In the genomic region with DNA sequence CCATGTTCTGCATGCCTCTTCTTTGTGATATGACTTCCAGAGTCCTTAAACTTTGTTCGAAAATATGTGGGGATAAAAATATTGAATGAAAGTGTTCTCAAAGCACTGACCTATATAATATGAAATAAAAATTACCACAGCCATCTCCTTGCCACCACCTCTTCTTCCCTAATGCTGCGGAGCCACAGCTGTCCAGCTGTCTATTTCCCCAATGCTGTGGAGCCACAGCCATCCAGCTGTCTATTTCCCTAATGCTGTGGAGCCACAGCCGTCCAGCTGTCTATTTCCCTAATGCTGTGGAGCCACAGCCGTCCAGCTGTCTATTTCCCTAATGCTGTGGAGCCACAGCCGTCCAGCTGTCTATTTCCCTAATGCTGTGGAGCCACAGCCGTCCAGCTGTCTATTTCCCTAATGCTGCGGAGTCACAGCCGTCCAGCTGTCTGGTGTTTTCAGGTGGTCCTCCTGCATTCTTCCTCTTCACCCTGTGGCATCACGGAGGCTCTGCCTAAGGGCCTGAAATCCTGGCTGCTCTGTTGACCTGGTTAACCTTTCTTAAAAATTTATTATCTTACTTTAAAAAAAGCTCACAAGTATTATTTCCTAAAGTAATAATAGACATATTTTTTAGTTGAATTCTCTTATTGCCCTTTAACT, we compare ENCODE assay signal across 6 cellular contexts.
"Had no signal": no experiment of that assay in that cellular context is flagged by ENCODE, and none has a peak within 500 bp of the region (broad histone marks: within the 10 kb centered on the region; RNA-seq: fewer than 3 reads in every experiment).

No MANE protein-coding gene starts in this region.

- H3K9me3 Mint-ChIP-seq: GM23338 had no signal

- H3K4me3 ChIP-seq: GM23338 had no signal

- DNase-seq: H9, HCEC 1CT, KBM-7 had no signal

- H3K4me3 Mint-ChIP-seq: GM23338, H9, IgD-negative memory B cell had no signal

- H3K27ac ChIP-seq: HL-60 had no signal

- H3K27ac Mint-ChIP-seq: GM23338, IgD-negative memory B cell had no signal

- H3K36me3 Mint-ChIP-seq: IgD-negative memory B cell had no signal
